ENCODE assay signal across 1 cellular context in genomic region chr15:63990449-63990848, GRCh38.
TF ChIP-seq lines count a peak whose summit lies in the region.

No MANE protein-coding gene starts in this region.

TF ChIP-seq in GM12878, 131 proteins besides CTCF, POLR2A, EP300 and RAD21 (continued from another document):
- TF ChIP-seq, protein P1, sequence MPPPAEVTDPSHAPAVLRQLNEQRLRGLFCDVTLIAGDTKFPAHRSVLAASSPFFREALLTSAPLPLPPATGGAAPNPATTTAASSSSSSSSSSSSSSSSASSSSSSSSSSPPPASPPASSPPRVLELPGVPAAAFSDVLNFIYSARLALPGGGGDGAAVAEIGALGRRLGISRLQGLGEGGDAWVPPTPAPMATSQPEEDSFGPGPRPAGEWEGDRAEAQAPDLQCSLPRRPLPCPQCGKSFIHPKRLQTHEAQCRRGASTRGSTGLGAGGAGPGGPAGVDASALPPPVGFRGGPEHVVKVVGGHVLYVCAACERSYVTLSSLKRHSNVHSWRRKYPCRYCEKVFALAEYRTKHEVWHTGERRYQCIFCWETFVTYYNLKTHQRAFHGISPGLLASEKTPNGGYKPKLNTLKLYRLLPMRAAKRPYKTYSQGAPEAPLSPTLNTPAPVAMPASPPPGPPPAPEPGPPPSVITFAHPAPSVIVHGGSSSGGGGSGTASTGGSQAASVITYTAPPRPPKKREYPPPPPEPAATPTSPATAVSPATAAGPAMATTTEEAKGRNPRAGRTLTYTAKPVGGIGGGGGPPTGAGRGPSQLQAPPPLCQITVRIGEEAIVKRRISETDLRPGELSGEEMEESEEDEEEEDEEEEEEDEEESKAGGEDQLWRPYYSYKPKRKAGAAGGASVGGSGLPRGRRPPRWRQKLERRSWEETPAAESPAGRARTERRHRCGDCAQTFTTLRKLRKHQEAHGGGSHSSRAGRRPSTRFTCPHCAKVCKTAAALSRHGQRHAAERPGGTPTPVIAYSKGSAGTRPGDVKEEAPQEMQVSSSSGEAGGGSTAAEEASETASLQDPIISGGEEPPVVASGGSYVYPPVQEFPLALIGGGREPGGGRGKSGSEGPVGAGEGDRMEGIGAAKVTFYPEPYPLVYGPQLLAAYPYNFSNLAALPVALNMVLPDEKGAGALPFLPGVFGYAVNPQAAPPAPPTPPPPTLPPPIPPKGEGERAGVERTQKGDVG (CRISPR knock-in tag; IDR thresholded peaks at IDR 0.05), result no peak
- no peak for TF ChIP-seq EGR1 (IDR thresholded peaks at IDR 0.05; ENCODE audit: borderline replicate concordance in 1 of 2, low read depth in 2 of 2, low read length in 2 of 2)
- TF ChIP-seq NFIC (IDR thresholded peaks at IDR 0.05; ENCODE audit: low read depth, low read length), result no peak
- no peak for TF ChIP-seq SIN3A (IDR thresholded peaks at IDR 0.05; ENCODE audit: low read depth, low read length)
- TF ChIP-seq EED (IDR thresholded peaks at IDR 0.05; ENCODE audit: low read depth), result peak; percentile 90
